Comparison of ENCODE assay signal across 19 cellular contexts in genomic region chr14:75404843-75405242, GRCh38.
"Had no signal": no experiment of that assay in that cellular context is flagged by ENCODE, and none has a peak within 500 bp of the region (broad histone marks: within the 10 kb centered on the region; RNA-seq: fewer than 3 reads in every experiment).

No MANE protein-coding gene starts in this region.

- H3K36me3 ChIP-seq: neutrophil, right atrium auricular region, sigmoid colon, stomach, uterus had no signal

- H3K9me3 ChIP-seq: mucosa of descending colon, neutrophil, right atrium auricular region, sigmoid colon, stomach, uterus had no signal

- H3K4me3 ChIP-seq: hepatocyte, mucosa of descending colon, right atrium auricular region, sigmoid colon, skin epidermis, stomach, uterus had no signal

- DNase-seq: erythroblast; foreskin keratinocyte; head of caudate nucleus; kidney; left cardiac atrium; mucosa of descending colon; naive thymus-derived CD8-positive, alpha-beta T cell; posterior cingulate gyrus; sigmoid colon; stimulated activated CD4-positive, alpha-beta T cell treated with anti-CD3 and anti-CD28 coated beads, Interleukin-2, amount 100 ng/mL, for 24 hours; stimulated activated CD4-positive, alpha-beta T cell treated with anti-CD3 and anti-CD28 coated beads, Interleukin-4, amount 100 ng/mL, for 4 hours; stimulated activated naive B cell treated with anti-CD40 and anti-IgM and Interleukin-4, amounts not matched to agents 10 μg/mL and 1 μg/mL and 100 μg/mL, for 72 hours; stomach; substantia nigra; uterus had no signal

- ATAC-seq: foreskin keratinocyte; left cardiac atrium; mucosa of descending colon; naive thymus-derived CD8-positive, alpha-beta T cell; stimulated activated naive B cell treated with anti-CD40 and anti-IgM and Interleukin-4, amounts not matched to agents 10 μg/mL and 1 μg/mL and 100 μg/mL, for 72 hours had no signal

- H3K27ac ChIP-seq: foreskin keratinocyte, hepatocyte, neutrophil, right atrium auricular region, sigmoid colon, skin epidermis, stomach, uterus had no signal

- H3K27me3 ChIP-seq: hepatocyte, neutrophil, right atrium auricular region, sigmoid colon, stomach, uterus had no signal
